ENCODE assay signal across 1 cellular context in the genomic region with DNA sequence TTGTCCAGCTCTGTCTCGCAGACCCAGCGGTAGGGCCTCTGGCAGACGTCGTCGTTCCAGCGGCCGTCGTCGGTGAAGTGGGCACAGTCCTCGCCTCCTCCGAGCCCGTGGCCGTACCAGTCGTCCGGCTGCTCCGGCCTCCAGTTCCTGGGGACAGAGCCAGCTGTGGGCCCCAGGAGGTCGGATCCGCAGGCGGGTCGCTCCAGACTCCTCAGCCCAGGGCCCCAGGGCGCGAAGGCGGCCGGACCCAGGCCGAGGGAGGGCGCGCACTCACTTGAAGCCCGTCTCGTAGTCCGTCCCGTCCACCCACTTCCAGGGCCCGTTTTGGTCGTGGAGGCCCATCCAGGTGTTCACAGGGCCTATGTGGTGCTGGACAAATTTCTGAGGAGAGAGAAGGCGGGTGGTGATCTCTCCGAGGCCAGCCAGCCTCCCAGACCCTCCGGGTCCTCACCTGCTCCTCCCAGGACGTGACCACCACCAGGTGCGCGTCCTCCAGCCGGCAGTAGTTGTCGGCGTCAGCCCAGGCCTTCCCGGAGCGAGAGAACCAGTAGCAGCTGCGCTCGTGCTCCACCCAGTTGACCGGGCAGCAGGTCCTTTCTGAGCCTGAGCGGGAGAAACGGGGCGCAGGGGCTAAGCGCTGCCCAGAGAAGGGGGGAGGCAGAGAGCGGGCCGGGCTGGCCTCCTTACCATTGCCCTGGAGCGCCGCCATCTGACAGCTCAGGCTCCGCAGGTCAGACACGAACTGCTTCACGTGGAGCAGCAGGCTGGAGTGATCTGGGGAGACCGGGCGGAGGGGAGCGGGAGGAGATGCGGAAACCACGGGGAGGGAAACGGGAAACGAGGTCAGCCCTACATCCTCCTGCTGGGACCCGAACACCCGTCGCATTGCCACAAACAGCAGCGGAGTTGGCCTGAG.
TF ChIP-seq lines count a peak whose summit lies in the region.

No MANE protein-coding gene starts in this region.

TF ChIP-seq in K562, 482 proteins besides CTCF, POLR2A, EP300 and RAD21:
- TF ChIP-seq CBX5 (IDR thresholded peaks at IDR 0.05; ENCODE audit: borderline replicate concordance, low read depth) (no peak), LARP7 (IDR thresholded peaks at IDR 0.05) (no peak), ZNF551 (CRISPR knock-in tag; IDR thresholded peaks at IDR 0.05) (no peak), CBX2 (IDR thresholded peaks at IDR 0.05; ENCODE audit: insufficient read depth, low read length, poor library complexity, severe bottlenecking) (no peak)
- TF ChIP-seq, protein P1, sequence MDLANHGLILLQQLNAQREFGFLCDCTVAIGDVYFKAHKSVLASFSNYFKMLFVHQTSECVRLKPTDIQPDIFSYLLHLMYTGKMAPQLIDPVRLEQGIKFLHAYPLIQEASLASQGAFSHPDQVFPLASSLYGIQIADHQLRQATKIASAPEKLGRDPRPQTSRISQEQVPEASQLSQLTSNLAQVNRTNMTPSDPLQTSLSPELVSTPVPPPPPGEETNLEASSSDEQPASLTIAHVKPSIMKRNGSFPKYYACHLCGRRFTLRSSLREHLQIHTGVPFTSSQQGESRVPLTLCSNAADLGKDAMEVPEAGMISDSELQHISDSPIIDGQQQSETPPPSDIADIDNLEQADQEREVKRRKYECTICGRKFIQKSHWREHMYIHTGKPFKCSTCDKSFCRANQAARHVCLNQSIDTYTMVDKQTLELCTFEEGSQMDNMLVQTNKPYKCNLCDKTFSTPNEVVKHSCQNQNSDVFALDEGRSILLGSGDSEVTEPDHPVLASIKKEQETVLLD (IDR thresholded peaks at IDR 0.05): no peak
- TF ChIP-seq, protein P2, sequence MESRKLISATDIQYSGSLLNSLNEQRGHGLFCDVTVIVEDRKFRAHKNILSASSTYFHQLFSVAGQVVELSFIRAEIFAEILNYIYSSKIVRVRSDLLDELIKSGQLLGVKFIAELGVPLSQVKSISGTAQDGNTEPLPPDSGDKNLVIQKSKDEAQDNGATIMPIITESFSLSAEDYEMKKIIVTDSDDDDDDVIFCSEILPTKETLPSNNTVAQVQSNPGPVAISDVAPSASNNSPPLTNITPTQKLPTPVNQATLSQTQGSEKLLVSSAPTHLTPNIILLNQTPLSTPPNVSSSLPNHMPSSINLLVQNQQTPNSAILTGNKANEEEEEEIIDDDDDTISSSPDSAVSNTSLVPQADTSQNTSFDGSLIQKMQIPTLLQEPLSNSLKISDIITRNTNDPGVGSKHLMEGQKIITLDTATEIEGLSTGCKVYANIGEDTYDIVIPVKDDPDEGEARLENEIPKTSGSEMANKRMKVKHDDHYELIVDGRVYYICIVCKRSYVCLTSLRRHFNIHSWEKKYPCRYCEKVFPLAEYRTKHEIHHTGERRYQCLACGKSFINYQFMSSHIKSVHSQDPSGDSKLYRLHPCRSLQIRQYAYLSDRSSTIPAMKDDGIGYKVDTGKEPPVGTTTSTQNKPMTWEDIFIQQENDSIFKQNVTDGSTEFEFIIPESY (CRISPR knock-in tag; IDR thresholded peaks at IDR 0.05): peak; percentile 69; the same call in 1 of the 2 replicates
